ENCODE assay signal across 22 cellular contexts in genomic region chr3:155441026-155441425, GRCh38.
"Had no signal": no experiment of that assay in that cellular context is flagged by ENCODE, and none has a peak within 500 bp of the region (broad histone marks: within the 10 kb centered on the region; RNA-seq: fewer than 3 reads in every experiment).

No MANE protein-coding gene starts in this region.

- H3K4me3 ChIP-seq: lung, spleen, thoracic aorta, vagina had no signal

- H3K4me1 ChIP-seq: foreskin keratinocyte, parathyroid adenoma, spleen, vagina had no signal

- H3K79me2 ChIP-seq: parathyroid adenoma had no signal

- H2AFZ ChIP-seq: parathyroid adenoma had no signal

- ATAC-seq: activated CD4-positive, alpha-beta T cell treated with anti-CD3 and anti-CD28 coated beads for 36 hours; activated naive CD4-positive, alpha-beta T cell treated with anti-CD3 and anti-CD28 coated beads, Interleukin-2, amount 50 U/mL, for 72 hours; activated T-helper 17 cell treated with anti-CD3 and anti-CD28 coated beads, Interleukin-2, amount 50 U/mL, for 72 hours; foreskin keratinocyte; natural killer cell treated with Interleukin-12 subunit alpha and Interleukin-12 subunit beta and Interleukin-15 and Interleukin-18, amount 100 ng/mL, for 72 hours had no signal

- H3K27ac ChIP-seq: foreskin keratinocyte, parathyroid adenoma, spleen, thoracic aorta, vagina had no signal

- DNase-seq: activated B cell treated with CpG ODN at 0.5 μM for 24 hours; activated CD4-positive, alpha-beta T cell treated with anti-CD3 and anti-CD28 coated beads for 36 hours; activated CD4-positive, alpha-beta T cell treated with anti-CD3 and anti-CD28 coated beads, Interleukin-2, amount 50 U/mL, for 4 hours; activated CD8-positive, alpha-beta memory T cell treated with anti-CD3 and anti-CD28 coated beads for 24 hours; activated CD8-positive, alpha-beta memory T cell treated with anti-CD3 and anti-CD28 coated beads, Interleukin-2, amount 50 U/mL, for 4 hours; activated T-cell treated with anti-CD3 and anti-CD28 coated beads, Interleukin-2, amount 50 U/mL, for 24 hours; aorta; effector CD8-positive, alpha-beta T cell; erythroblast; foreskin keratinocyte; islet precursor cell; retina; spleen; stimulated activated CD4-positive, alpha-beta T cell treated with anti-CD3 and anti-CD28 coated beads, Interleukin-4, amount 100 ng/mL, for 1 hour; stimulated activated naive CD4-positive, alpha-beta T cell had no signal

- H3K36me3 ChIP-seq: spleen, thoracic aorta, vagina had no signal

- H3K27me3 ChIP-seq: foreskin keratinocyte, spleen, vagina had no signal

- H3K9me3 ChIP-seq: spleen, thoracic aorta, vagina had no signal
